In the genomic region with DNA sequence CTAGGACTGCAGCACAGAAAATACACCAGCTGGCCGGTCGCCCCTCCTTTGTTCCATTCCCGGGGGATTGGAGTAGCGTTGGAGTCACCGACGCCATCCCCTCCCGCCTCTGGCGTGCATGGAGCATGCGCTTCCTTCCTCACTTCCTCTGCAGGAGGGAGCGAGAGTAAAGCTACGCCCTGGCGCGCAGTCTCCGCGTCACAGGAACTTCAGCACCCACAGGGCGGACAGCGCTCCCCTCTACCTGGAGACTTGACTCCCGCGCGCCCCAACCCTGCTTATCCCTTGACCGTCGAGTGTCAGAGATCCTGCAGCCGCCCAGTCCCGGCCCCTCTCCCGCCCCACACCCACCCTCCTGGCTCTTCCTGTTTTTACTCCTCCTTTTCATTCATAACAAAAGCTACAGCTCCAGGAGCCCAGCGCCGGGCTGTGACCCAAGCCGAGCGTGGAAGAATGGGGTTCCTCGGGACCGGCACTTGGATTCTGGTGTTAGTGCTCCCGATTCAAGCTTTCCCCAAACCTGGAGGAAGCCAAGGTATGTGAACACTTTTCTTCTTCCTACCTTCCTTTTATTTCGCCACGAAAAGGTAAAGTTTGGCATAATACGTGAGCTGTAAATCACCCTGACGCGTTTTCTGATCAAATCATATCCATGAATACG, we compare ENCODE assay signal across 9 cellular contexts. TPM values are rescaled to one million over a fixed set of nuclear protein-coding genes. Genes with fewer than 3 reads are reported as not detected.
DNase-seq lines count a peak whose midpoint lies in the region; ATAC-seq and TF ChIP-seq lines count a peak whose summit lies in the region.
"Had no signal": no experiment of that assay in that cellular context is flagged by ENCODE, and none has a peak within 500 bp of the region (broad histone marks: within the 10 kb centered on the region; RNA-seq: fewer than 3 reads in every experiment).

A gene (plus strand): TSS at position 201 of the 661 bp plus-strand sequence. CDS start 253 bp downstream, at position 454.

- no peaks in the 10 kb centered on the region for H3K4me1 ChIP-seq in naive thymus-derived CD4-positive, alpha-beta T cell (ENCODE audit: control insufficient read depth in 2 of 2, insufficient read depth in 2 of 2, low read length in 2 of 2)

- DNase-seq in AG10803 (ENCODE audit: low read depth) (peak; percentile 37), HT-29 (ENCODE audit: low spot score) (peak; percentile 48), OCI-M2 (lab: John Stamatoyannopoulos, UW; ENCODE audit: unreplicated experiment) (peak; percentile 16), fibroblast of the aortic adventitia (ENCODE audit: low read depth) (peak; percentile 57)
- peak; percentile 51 for DNase-seq in activated T-helper 2 cell treated with anti-CD3 and anti-CD28 coated beads, Interferon-gamma antibody, Interleukin-2, Interleukin-4, amounts not matched to agents 10 μg/mL and 5 μg/mL and 100 μg/mL, durations not matched to agents 14 hours and 24 hours and 36 hours (ENCODE audit: low spot score)
- DNase-seq in naive thymus-derived CD4-positive, alpha-beta T cell, result peak; percentile 18 to 68 (median 42)
- DNase-seq in stimulated activated effector memory CD8-positive, alpha-beta T cell treated with anti-CD3 and anti-CD28 coated beads, Interleukin-12 subunit alpha, Interleukin-12 subunit beta, amount 100 ng/mL, for 72 hours (ENCODE audit: low spot score in 2 of 2), result peak; percentile 21 to 65

- ATAC-seq in naive thymus-derived CD4-positive, alpha-beta T cell, result peak; percentile 79
- peak; percentile 64 for ATAC-seq in stimulated activated effector memory CD8-positive, alpha-beta T cell treated with anti-CD3 and anti-CD28 coated beads, Interleukin-12 subunit alpha, Interleukin-12 subunit beta, amount 100 ng/mL, for 72 hours
- no peak for ATAC-seq in HG03432 (IDR thresholded peaks at IDR 0.05; ENCODE audit: unreplicated experiment)

- intact Hi-C loops in activated T-helper 2 cell treated with anti-CD3 and anti-CD28 coated beads, Interferon-gamma antibody, Interleukin-2, Interleukin-4, amounts not matched to agents 10 μg/mL and 5 μg/mL and 100 μg/mL, durations not matched to agents 14 hours and 24 hours and 36 hours (cut with micrococcal nuclease), result no loop called here
- intact Hi-C loops in naive thymus-derived CD4-positive, alpha-beta T cell (cut with micrococcal nuclease), result loop anchor here in 1 of 2 donors (5.0 kb wide), 1 partner anchor 56 kb away; a partner anchor contains a TSS

- POLR2A ChIA-PET in naive thymus-derived CD4-positive, alpha-beta T cell (lab: Charles Lee), result interaction anchor here (2.3 kb wide), 1 partner anchor 57 kb away, joined by 7 read pairs; a partner anchor contains a TSS

- H3K27ac Mint-ChIP-seq in activated T-helper 2 cell treated with anti-CD3 and anti-CD28 coated beads, Interferon-gamma antibody, Interleukin-2, Interleukin-4, amounts not matched to agents 10 μg/mL and 5 μg/mL and 100 μg/mL, durations not matched to agents 14 hours and 24 hours and 36 hours, result no peak within 1 kb of the TSS
- peak within 1 kb of the TSS in 3 of 9 donors; percentile 15 to 53 (median 51) for H3K27ac Mint-ChIP-seq in naive thymus-derived CD4-positive, alpha-beta T cell
- no peak within 1 kb of the TSS for H3K27ac Mint-ChIP-seq in stimulated activated effector memory CD8-positive, alpha-beta T cell treated with anti-CD3 and anti-CD28 coated beads, Interleukin-12 subunit alpha, Interleukin-12 subunit beta, amount 100 ng/mL, for 72 hours

- no peaks in the 10 kb centered on the region for H3K9me3 Mint-ChIP-seq in activated T-helper 2 cell treated with anti-CD3 and anti-CD28 coated beads, Interferon-gamma antibody, Interleukin-2, Interleukin-4, amounts not matched to agents 10 μg/mL and 5 μg/mL and 100 μg/mL, durations not matched to agents 14 hours and 24 hours and 36 hours
- H3K9me3 Mint-ChIP-seq in naive thymus-derived CD4-positive, alpha-beta T cell, result peaks cover 0 to 11% (median 2%) of the 10 kb centered on the region in 11 donors
- no peaks in the 10 kb centered on the region for H3K9me3 Mint-ChIP-seq in stimulated activated effector memory CD8-positive, alpha-beta T cell treated with anti-CD3 and anti-CD28 coated beads, Interleukin-12 subunit alpha, Interleukin-12 subunit beta, amount 100 ng/mL, for 72 hours

- H3K27ac ChIP-seq in naive thymus-derived CD4-positive, alpha-beta T cell (ENCODE audit: low read depth, low read length), result no peak within 1 kb of the TSS
- H3K27ac ChIP-seq: BLaER1 treated with 17β-estradiol and CSF1 and Interleukin-3, amounts not matched to agents 10 nM and 100 nM had no signal

- no peaks in the 10 kb centered on the region for H3K36me3 Mint-ChIP-seq in activated T-helper 2 cell treated with anti-CD3 and anti-CD28 coated beads, Interferon-gamma antibody, Interleukin-2, Interleukin-4, amounts not matched to agents 10 μg/mL and 5 μg/mL and 100 μg/mL, durations not matched to agents 14 hours and 24 hours and 36 hours (ENCODE audit: low read depth)
- no peaks in the 10 kb centered on the region for H3K36me3 Mint-ChIP-seq in naive thymus-derived CD4-positive, alpha-beta T cell
- no peaks in the 10 kb centered on the region for H3K36me3 Mint-ChIP-seq in stimulated activated effector memory CD8-positive, alpha-beta T cell treated with anti-CD3 and anti-CD28 coated beads, Interleukin-12 subunit alpha, Interleukin-12 subunit beta, amount 100 ng/mL, for 72 hours

- no peak for TF ChIP-seq CTCF in AG10803 (conservative IDR thresholded peaks at IDR 0.05; ENCODE audit: low read length)
- no peak for TF ChIP-seq CTCF in fibroblast of the aortic adventitia (IDR thresholded peaks at IDR 0.05; ENCODE audit: insufficient read depth, low read length)

- H3K4me3 ChIP-seq in AG10803 (ENCODE audit: low read length) (no peak within 1 kb of the TSS), fibroblast of the aortic adventitia (ENCODE audit: low read depth, low read length) (no peak within 1 kb of the TSS)
- H3K4me3 ChIP-seq in naive thymus-derived CD4-positive, alpha-beta T cell (ENCODE audit: low read length), result no peak within 1 kb of the TSS
- H3K4me3 ChIP-seq: BLaER1 treated with 17β-estradiol and CSF1 and Interleukin-3, amounts not matched to agents 10 nM and 100 nM had no signal

- peaks cover 39% of the 10 kb centered on the region for H3K27me3 Mint-ChIP-seq in activated T-helper 2 cell treated with anti-CD3 and anti-CD28 coated beads, Interferon-gamma antibody, Interleukin-2, Interleukin-4, amounts not matched to agents 10 μg/mL and 5 μg/mL and 100 μg/mL, durations not matched to agents 14 hours and 24 hours and 36 hours (ENCODE audit: low read depth)
- peaks cover 47 to 66% (median 54%) of the 10 kb centered on the region in 5 donors for H3K27me3 Mint-ChIP-seq in naive thymus-derived CD4-positive, alpha-beta T cell

- H3K9me3 ChIP-seq in naive thymus-derived CD4-positive, alpha-beta T cell (ENCODE audit: control insufficient read depth in 2 of 3, low read length in 3 of 3), result no peaks in the 10 kb centered on the region
- H3K9me3 ChIP-seq: BLaER1 treated with 17β-estradiol and CSF1 and Interleukin-3, amounts not matched to agents 10 nM and 100 nM had no signal

- H3K4me3 Mint-ChIP-seq in activated T-helper 2 cell treated with anti-CD3 and anti-CD28 coated beads, Interferon-gamma antibody, Interleukin-2, Interleukin-4, amounts not matched to agents 10 μg/mL and 5 μg/mL and 100 μg/mL, durations not matched to agents 14 hours and 24 hours and 36 hours (ENCODE audit: low read depth), result no peak within 1 kb of the TSS
- peak within 1 kb of the TSS in 2 of 10 donors; percentile 17 to 49 for H3K4me3 Mint-ChIP-seq in naive thymus-derived CD4-positive, alpha-beta T cell
- H3K4me3 Mint-ChIP-seq in stimulated activated effector memory CD8-positive, alpha-beta T cell treated with anti-CD3 and anti-CD28 coated beads, Interleukin-12 subunit alpha, Interleukin-12 subunit beta, amount 100 ng/mL, for 72 hours, result no peak within 1 kb of the TSS

- H3K36me3 ChIP-seq in naive thymus-derived CD4-positive, alpha-beta T cell (ENCODE audit: control insufficient read depth in 2 of 3, insufficient read depth in 3 of 3, low read length in 3 of 3), result no peaks in the 10 kb centered on the region
- H3K36me3 ChIP-seq: BLaER1 treated with 17β-estradiol and CSF1 and Interleukin-3, amounts not matched to agents 10 nM and 100 nM had no signal

- CTCF ChIA-PET in naive thymus-derived CD4-positive, alpha-beta T cell (lab: Charles Lee), result no interaction called here

- H3K4me1 Mint-ChIP-seq in activated T-helper 2 cell treated with anti-CD3 and anti-CD28 coated beads, Interferon-gamma antibody, Interleukin-2, Interleukin-4, amounts not matched to agents 10 μg/mL and 5 μg/mL and 100 μg/mL, durations not matched to agents 14 hours and 24 hours and 36 hours (ENCODE audit: low read depth), result peaks cover 4% of the 10 kb centered on the region
- H3K4me1 Mint-ChIP-seq in naive thymus-derived CD4-positive, alpha-beta T cell, result peaks cover 0 to 7% (median 0%) of the 10 kb centered on the region in 7 donors
- no peaks in the 10 kb centered on the region for H3K4me1 Mint-ChIP-seq in stimulated activated effector memory CD8-positive, alpha-beta T cell treated with anti-CD3 and anti-CD28 coated beads, Interleukin-12 subunit alpha, Interleukin-12 subunit beta, amount 100 ng/mL, for 72 hours

- H3K27me3 ChIP-seq in naive thymus-derived CD4-positive, alpha-beta T cell (ENCODE audit: control insufficient read depth in 2 of 2, insufficient read depth in 2 of 2, low read length in 2 of 2), result no peaks in the 10 kb centered on the region
- H3K27me3 ChIP-seq: BLaER1 treated with 17β-estradiol and CSF1 and Interleukin-3, amounts not matched to agents 10 nM and 100 nM had no signal

RNA-seq across cellular contexts. Expression of the gene that starts here (rescaled TPM):
- total RNA-seq in HT-29 (2014; rRNA removed; shearing (Covaris generic)), result not detected in 2 replicates
- not detected in 2 replicates for total RNA-seq in activated T-helper 2 cell treated with anti-CD3 and anti-CD28 coated beads, Interferon-gamma antibody, Interleukin-2, Interleukin-4, amounts not matched to agents 10 μg/mL and 5 μg/mL and 100 μg/mL, durations not matched to agents 14 hours and 24 hours and 36 hours
- not detected in 2 replicates for total RNA-seq in fibroblast of the aortic adventitia (ENCODE audit: low replicate concordance)
- total RNA-seq in naive thymus-derived CD4-positive, alpha-beta T cell, result not detected
- polyA plus RNA-seq in naive thymus-derived CD4-positive, alpha-beta T cell, result not detected

Comparison
In these comparisons a context has a peak if more than half of its experiments do, and no peak if none do; other contexts are left out.
1. Peak in DNase-seq in HT-29; RNA of the gene not detected or under 1 TPM.
2. Peak in DNase-seq in activated T-helper 2 cell treated with anti-CD3 and anti-CD28 coated beads, Interferon-gamma antibody, Interleukin-2, Interleukin-4, amounts not matched to agents 10 μg/mL and 5 μg/mL and 100 μg/mL, durations not matched to agents 14 hours and 24 hours and 36 hours; RNA of the gene not detected or under 1 TPM.
3. Peak in DNase-seq in fibroblast of the aortic adventitia; RNA of the gene not detected or under 1 TPM.
4. Peak in DNase-seq and ATAC-seq in naive thymus-derived CD4-positive, alpha-beta T cell; RNA of the gene not detected or under 1 TPM.